Comparison of ENCODE assay signal across 1 cellular context in genomic region chr17:28812136-28812979, GRCh38.
TF ChIP-seq lines count a peak whose summit lies in the region.

No MANE protein-coding gene starts in this region.

TF ChIP-seq in HepG2, 621 proteins besides CTCF, POLR2A, EP300 and RAD21 (continued from another document and continues in another):
- TF ChIP-seq HNRNPL (IDR thresholded peaks at IDR 0.05; ENCODE audit: low read depth, low read length) = 0 out of 2 replicates have a peak, but pooled peaks have one; percentile 25
- TF ChIP-seq SP4 (CRISPR knock-in tag; IDR thresholded peaks at IDR 0.05) = 0 out of 2 replicates have a peak, but pooled peaks have one; percentile 63
- TF ChIP-seq HNF4A (CRISPR knock-in tag; IDR thresholded peaks at IDR 0.05) = no peak
- TF ChIP-seq TCF7L2 (IDR thresholded peaks at IDR 0.05; ENCODE audit: low read depth, low read length) = no peak
- TF ChIP-seq ARID5B (CRISPR knock-in tag; IDR thresholded peaks at IDR 0.05) = no peak; the same call in 1 of the 2 replicates
- TF ChIP-seq HNRNPK (IDR thresholded peaks at IDR 0.05; ENCODE audit: low read depth, low read length, poor library complexity, severe bottlenecking) = no peak
- TF ChIP-seq, protein P1, sequence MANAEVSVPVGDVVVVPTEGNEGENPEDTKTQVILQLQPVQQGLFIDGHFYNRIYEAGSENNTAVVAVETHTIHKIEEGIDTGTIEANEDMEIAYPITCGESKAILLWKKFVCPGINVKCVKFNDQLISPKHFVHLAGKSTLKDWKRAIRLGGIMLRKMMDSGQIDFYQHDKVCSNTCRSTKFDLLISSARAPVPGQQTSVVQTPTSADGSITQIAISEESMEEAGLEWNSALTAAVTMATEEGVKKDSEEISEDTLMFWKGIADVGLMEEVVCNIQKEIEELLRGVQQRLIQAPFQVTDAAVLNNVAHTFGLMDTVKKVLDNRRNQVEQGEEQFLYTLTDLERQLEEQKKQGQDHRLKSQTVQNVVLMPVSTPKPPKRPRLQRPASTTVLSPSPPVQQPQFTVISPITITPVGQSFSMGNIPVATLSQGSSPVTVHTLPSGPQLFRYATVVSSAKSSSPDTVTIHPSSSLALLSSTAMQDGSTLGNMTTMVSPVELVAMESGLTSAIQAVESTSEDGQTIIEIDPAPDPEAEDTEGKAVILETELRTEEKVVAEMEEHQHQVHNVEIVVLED (CRISPR knock-in tag; IDR thresholded peaks at IDR 0.05; ENCODE audit: borderline replicate concordance) = no peak
- TF ChIP-seq CREBL2 (CRISPR knock-in tag; IDR thresholded peaks at IDR 0.05; ENCODE audit: borderline replicate concordance) = no peak
- no peak for TF ChIP-seq ELF3 (CRISPR knock-in tag; IDR thresholded peaks at IDR 0.05)
- TF ChIP-seq, protein P2, sequence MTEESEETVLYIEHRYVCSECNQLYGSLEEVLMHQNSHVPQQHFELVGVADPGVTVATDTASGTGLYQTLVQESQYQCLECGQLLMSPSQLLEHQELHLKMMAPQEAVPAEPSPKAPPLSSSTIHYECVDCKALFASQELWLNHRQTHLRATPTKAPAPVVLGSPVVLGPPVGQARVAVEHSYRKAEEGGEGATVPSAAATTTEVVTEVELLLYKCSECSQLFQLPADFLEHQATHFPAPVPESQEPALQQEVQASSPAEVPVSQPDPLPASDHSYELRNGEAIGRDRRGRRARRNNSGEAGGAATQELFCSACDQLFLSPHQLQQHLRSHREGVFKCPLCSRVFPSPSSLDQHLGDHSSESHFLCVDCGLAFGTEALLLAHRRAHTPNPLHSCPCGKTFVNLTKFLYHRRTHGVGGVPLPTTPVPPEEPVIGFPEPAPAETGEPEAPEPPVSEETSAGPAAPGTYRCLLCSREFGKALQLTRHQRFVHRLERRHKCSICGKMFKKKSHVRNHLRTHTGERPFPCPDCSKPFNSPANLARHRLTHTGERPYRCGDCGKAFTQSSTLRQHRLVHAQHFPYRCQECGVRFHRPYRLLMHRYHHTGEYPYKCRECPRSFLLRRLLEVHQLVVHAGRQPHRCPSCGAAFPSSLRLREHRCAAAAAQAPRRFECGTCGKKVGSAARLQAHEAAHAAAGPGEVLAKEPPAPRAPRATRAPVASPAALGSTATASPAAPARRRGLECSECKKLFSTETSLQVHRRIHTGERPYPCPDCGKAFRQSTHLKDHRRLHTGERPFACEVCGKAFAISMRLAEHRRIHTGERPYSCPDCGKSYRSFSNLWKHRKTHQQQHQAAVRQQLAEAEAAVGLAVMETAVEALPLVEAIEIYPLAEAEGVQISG (CRISPR knock-in tag; IDR thresholded peaks at IDR 0.05) = peak; percentile 70; the same call in 1 of the 2 replicates
- no peak for TF ChIP-seq RARG (CRISPR knock-in tag; IDR thresholded peaks at IDR 0.05; ENCODE audit: low read depth)
- TF ChIP-seq GABPB1 (CRISPR knock-in tag; IDR thresholded peaks at IDR 0.05) = peak; percentile 94
- no peak for TF ChIP-seq ZNF18 (CRISPR knock-in tag; IDR thresholded peaks at IDR 0.05; ENCODE audit: insufficient replicate concordance)
- TF ChIP-seq KAT2B (IDR thresholded peaks at IDR 0.05; ENCODE audit: borderline replicate concordance, low read depth, low read length) = no peak
- TF ChIP-seq ZNF10 (CRISPR knock-in tag; IDR thresholded peaks at IDR 0.05; ENCODE audit: borderline replicate concordance, low read depth) = no peak
- peak; percentile 44; the same call in 1 of the 2 replicates for TF ChIP-seq ZNF773 (CRISPR knock-in tag; IDR thresholded peaks at IDR 0.05; ENCODE audit: borderline replicate concordance)
- TF ChIP-seq, protein P3, sequence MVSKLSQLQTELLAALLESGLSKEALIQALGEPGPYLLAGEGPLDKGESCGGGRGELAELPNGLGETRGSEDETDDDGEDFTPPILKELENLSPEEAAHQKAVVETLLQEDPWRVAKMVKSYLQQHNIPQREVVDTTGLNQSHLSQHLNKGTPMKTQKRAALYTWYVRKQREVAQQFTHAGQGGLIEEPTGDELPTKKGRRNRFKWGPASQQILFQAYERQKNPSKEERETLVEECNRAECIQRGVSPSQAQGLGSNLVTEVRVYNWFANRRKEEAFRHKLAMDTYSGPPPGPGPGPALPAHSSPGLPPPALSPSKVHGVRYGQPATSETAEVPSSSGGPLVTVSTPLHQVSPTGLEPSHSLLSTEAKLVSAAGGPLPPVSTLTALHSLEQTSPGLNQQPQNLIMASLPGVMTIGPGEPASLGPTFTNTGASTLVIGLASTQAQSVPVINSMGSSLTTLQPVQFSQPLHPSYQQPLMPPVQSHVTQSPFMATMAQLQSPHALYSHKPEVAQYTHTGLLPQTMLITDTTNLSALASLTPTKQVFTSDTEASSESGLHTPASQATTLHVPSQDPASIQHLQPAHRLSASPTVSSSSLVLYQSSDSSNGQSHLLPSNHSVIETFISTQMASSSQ (IDR thresholded peaks at IDR 0.05; ENCODE audit: low read depth) = no peak
- TF ChIP-seq, protein P3 (CRISPR knock-in tag; IDR thresholded peaks at IDR 0.05; ENCODE audit: borderline replicate concordance) = no peak
- no peak for TF ChIP-seq ZNF678 (CRISPR knock-in tag; IDR thresholded peaks at IDR 0.05)
- TF ChIP-seq SMYD3 (CRISPR knock-in tag; IDR thresholded peaks at IDR 0.05) = no peak
- 0 out of 2 replicates have a peak, but pooled peaks have one; percentile 28 for TF ChIP-seq FOXK1 (CRISPR knock-in tag; IDR thresholded peaks at IDR 0.05; ENCODE audit: borderline replicate concordance, low read depth)
- 0 out of 2 replicates have a peak, but pooled peaks have one; percentile 39 for TF ChIP-seq ZBTB26 (CRISPR knock-in tag; IDR thresholded peaks at IDR 0.05; ENCODE audit: borderline replicate concordance)
- no peak for TF ChIP-seq EED (CRISPR knock-in tag; IDR thresholded peaks at IDR 0.05)
- TF ChIP-seq GRHL1 (CRISPR knock-in tag; conservative IDR thresholded peaks at IDR 0.05) = no peak
- no peak for TF ChIP-seq HIVEP1 (CRISPR knock-in tag; IDR thresholded peaks at IDR 0.05)
- TF ChIP-seq, protein P4, sequence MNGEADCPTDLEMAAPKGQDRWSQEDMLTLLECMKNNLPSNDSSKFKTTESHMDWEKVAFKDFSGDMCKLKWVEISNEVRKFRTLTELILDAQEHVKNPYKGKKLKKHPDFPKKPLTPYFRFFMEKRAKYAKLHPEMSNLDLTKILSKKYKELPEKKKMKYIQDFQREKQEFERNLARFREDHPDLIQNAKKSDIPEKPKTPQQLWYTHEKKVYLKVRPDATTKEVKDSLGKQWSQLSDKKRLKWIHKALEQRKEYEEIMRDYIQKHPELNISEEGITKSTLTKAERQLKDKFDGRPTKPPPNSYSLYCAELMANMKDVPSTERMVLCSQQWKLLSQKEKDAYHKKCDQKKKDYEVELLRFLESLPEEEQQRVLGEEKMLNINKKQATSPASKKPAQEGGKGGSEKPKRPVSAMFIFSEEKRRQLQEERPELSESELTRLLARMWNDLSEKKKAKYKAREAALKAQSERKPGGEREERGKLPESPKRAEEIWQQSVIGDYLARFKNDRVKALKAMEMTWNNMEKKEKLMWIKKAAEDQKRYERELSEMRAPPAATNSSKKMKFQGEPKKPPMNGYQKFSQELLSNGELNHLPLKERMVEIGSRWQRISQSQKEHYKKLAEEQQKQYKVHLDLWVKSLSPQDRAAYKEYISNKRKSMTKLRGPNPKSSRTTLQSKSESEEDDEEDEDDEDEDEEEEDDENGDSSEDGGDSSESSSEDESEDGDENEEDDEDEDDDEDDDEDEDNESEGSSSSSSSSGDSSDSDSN (CRISPR knock-in tag; IDR thresholded peaks at IDR 0.05) = 0 out of 2 replicates have a peak, but pooled peaks have one; percentile 38
- no peak for TF ChIP-seq IRX3 (CRISPR knock-in tag; IDR thresholded peaks at IDR 0.05; ENCODE audit: borderline replicate concordance, low read depth)
- TF ChIP-seq PTBP1 (IDR thresholded peaks at IDR 0.05; ENCODE audit: low read depth, low read length, poor library complexity, severe bottlenecking) = no peak
- 0 out of 2 replicates have a peak, but pooled peaks have one; percentile 16 for TF ChIP-seq ZNF747 (CRISPR knock-in tag; IDR thresholded peaks at IDR 0.05; ENCODE audit: borderline replicate concordance)
- no peak for TF ChIP-seq ZNF432 (CRISPR knock-in tag; IDR thresholded peaks at IDR 0.05; ENCODE audit: borderline replicate concordance)
- TF ChIP-seq ADNP (CRISPR knock-in tag; IDR thresholded peaks at IDR 0.05) = no peak
- no peak for TF ChIP-seq AKAP8 (CRISPR knock-in tag; IDR thresholded peaks at IDR 0.05)
- peak; percentile 38; the same call in 1 of the 2 replicates for TF ChIP-seq PHF21A (CRISPR knock-in tag; IDR thresholded peaks at IDR 0.05)
- no peak for TF ChIP-seq ARNT2 (CRISPR knock-in tag; IDR thresholded peaks at IDR 0.05; ENCODE audit: low read depth)
- TF ChIP-seq TCF12 (IDR thresholded peaks at IDR 0.05) = no peak
- no peak for TF ChIP-seq TCF12 (CRISPR knock-in tag; IDR thresholded peaks at IDR 0.05)
- no peak; the same call in 1 of the 2 replicates for TF ChIP-seq RXRA (CRISPR knock-in tag; IDR thresholded peaks at IDR 0.05)
- TF ChIP-seq ZNF891 (CRISPR knock-in tag; IDR thresholded peaks at IDR 0.05) = no peak
- TF ChIP-seq, protein P5, sequence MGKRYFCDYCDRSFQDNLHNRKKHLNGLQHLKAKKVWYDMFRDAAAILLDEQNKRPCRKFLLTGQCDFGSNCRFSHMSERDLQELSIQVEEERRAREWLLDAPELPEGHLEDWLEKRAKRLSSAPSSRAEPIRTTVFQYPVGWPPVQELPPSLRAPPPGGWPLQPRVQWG (CRISPR knock-in tag; IDR thresholded peaks at IDR 0.05; ENCODE audit: borderline replicate concordance, low read depth) = no peak
- TF ChIP-seq KDM2A (CRISPR knock-in tag; IDR thresholded peaks at IDR 0.05; ENCODE audit: borderline replicate concordance, low read depth) = peak; percentile 69
- TF ChIP-seq ZFAT (CRISPR knock-in tag; conservative IDR thresholded peaks at IDR 0.05) = no peak
- peak; percentile 75; the same call in 1 of the 2 replicates for TF ChIP-seq KMT2A (CRISPR knock-in tag; IDR thresholded peaks at IDR 0.05)
